8 cellular contexts compared by ENCODE assay signal in genomic region chr19:35959040-35959967, GRCh38. TPM values are rescaled to one million over a fixed set of nuclear protein-coding genes. Genes with fewer than 3 reads are reported as not detected.
DNase-seq lines count a peak whose midpoint lies in the region; ATAC-seq and TF ChIP-seq lines count a peak whose summit lies in the region.

No MANE protein-coding gene starts in this region.

- H3K9me3 Mint-ChIP-seq in CD14-positive monocyte, result peaks cover 5 to 23% (median 14%) of the 10 kb centered on the region in 7 donors

- no peak overlapping the region for H3K9ac ChIP-seq in iPS-18a (ENCODE audit: low read length)

- no peaks in the 10 kb centered on the region for H3K9me3 ChIP-seq in iPS-18a (ENCODE audit: control insufficient read depth, low read depth, low read length)

- H3K4me3 Mint-ChIP-seq in CD14-positive monocyte, result peak overlapping the region in 1 of 2 donors; percentile 68

- no peak overlapping the region for H3K27ac ChIP-seq in iPS-18a (ENCODE audit: low read length)

- no peaks in the 10 kb centered on the region for H3K36me3 Mint-ChIP-seq in CD14-positive monocyte

- peaks cover 10% of the 10 kb centered on the region for H3K4me1 Mint-ChIP-seq in CD14-positive monocyte

- DNase-seq in CD14-positive monocyte (ENCODE audit: low spot score), result no peak
- DNase-seq in NCI-H69 (lab: John Stamatoyannopoulos, UW), result peak; percentile 63
- peak; percentile 74 for DNase-seq in activated gamma-delta T cell treated with Interleukin-2 at 50 U/mL for 16 hours
- peak; percentile 80 for DNase-seq in stimulated activated CD4-positive, alpha-beta T cell treated with anti-CD3 and anti-CD28 coated beads, Interleukin-4, amount 100 ng/mL, for 1 hour
- DNase-seq in hippocampal formation (lab: John Stamatoyannopoulos, UW), result no peak
- no peak for DNase-seq in kidney glomerular epithelial cell (lab: John Stamatoyannopoulos, UW)

- peaks cover 39 to 58% (median 53%) of the 10 kb centered on the region in 3 donors for H3K27me3 Mint-ChIP-seq in CD14-positive monocyte (ENCODE audit: low read depth in 3 of 3)

- ATAC-seq in GM18858 (IDR thresholded peaks at IDR 0.05; ENCODE audit: unreplicated experiment), result no peak

- H3K4me1 ChIP-seq in iPS-18a (ENCODE audit: control insufficient read depth, low read depth, low read length), result no peaks in the 10 kb centered on the region

- peaks cover 44% of the 10 kb centered on the region for H3K27me3 ChIP-seq in iPS-18a (ENCODE audit: control insufficient read depth, insufficient read depth, low read length)

- intact Hi-C loops in CD14-positive monocyte (cut with micrococcal nuclease), result no loop called here

- no peak overlapping the region for H3K27ac Mint-ChIP-seq in CD14-positive monocyte

- peak overlapping the region; percentile 24 for H3K4me3 ChIP-seq in iPS-18a (ENCODE audit: low read length)

- peak; percentile 29 for TF ChIP-seq CTCF in CD14-positive monocyte (IDR thresholded peaks at IDR 0.05)

- no peaks in the 10 kb centered on the region for H3K36me3 ChIP-seq in iPS-18a (ENCODE audit: control insufficient read depth, low read depth, low read length)

RNA-seq across cellular contexts. Expression of gene LRFN3, which starts 23.1 kb away (rescaled TPM):
- not detected for polyA plus RNA-seq in CD14-positive monocyte

RNA-seq across cellular contexts. Expression of gene SDHAF1, which starts 35.7 kb away (rescaled TPM):
- polyA plus RNA-seq in CD14-positive monocyte, result 10 to 100 TPM; 19.0 to 26.9 TPM

RNA-seq across cellular contexts. Expression of gene SYNE4, which starts 49.3 kb away (rescaled TPM):
- not detected for polyA plus RNA-seq in CD14-positive monocyte

RNA-seq across cellular contexts. Expression of gene TYROBP, which starts 51.2 kb away (rescaled TPM):
- polyA plus RNA-seq in CD14-positive monocyte, result 1,000 to 10,000 TPM; 5,182 to 6,141 TPM

RNA-seq across cellular contexts. Expression of gene ALKBH6, which starts 54.7 kb away (rescaled TPM):
- 10 to 100 TPM; 13.1 to 16.1 TPM for polyA plus RNA-seq in CD14-positive monocyte

Comparison
In these comparisons a context has a peak if more than half of its experiments do, and no peak if none do; other contexts are left out.
1. DNase-seq: peak in NCI-H69 (single experiment), activated gamma-delta T cell treated with Interleukin-2 at 50 U/mL for 16 hours (single experiment) and stimulated activated CD4-positive, alpha-beta T cell treated with anti-CD3 and anti-CD28 coated beads, Interleukin-4, amount 100 ng/mL, for 1 hour (single experiment); none in CD14-positive monocyte (single experiment), hippocampal formation (0 of 2) and kidney glomerular epithelial cell (single experiment).